1 cellular context compared by ENCODE assay signal in the genomic region with DNA sequence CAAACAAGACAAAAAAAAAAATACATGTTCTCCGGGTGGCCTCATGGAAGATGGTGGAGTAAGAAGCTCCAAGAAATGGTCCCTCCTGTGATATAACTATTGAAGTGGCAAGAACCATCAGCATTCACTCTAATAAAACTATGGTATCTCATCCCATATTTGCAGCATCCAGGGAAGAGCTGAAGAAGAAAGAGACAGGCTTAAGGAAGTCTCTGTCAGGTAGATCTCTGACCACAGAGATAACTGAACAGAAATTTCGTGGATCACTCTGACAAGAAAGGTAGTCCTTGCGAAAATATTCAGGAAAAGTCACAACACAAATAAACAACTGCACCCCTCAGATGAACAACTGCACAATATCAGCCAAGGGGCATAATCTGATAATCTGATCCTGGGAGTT.
A peak's percentile ranks its signal among the peaks of the same experiment; 100 is the strongest.
TF ChIP-seq lines count a peak whose summit lies in the region.

No MANE protein-coding gene starts in this region.

TF ChIP-seq in K562, 482 proteins besides CTCF, POLR2A, EP300 and RAD21:
- TF ChIP-seq, protein P1, sequence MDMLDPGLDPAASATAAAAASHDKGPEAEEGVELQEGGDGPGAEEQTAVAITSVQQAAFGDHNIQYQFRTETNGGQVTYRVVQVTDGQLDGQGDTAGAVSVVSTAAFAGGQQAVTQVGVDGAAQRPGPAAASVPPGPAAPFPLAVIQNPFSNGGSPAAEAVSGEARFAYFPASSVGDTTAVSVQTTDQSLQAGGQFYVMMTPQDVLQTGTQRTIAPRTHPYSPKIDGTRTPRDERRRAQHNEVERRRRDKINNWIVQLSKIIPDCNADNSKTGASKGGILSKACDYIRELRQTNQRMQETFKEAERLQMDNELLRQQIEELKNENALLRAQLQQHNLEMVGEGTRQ (CRISPR knock-in tag; IDR thresholded peaks at IDR 0.05) = 0 out of 2 replicates have a peak, but pooled peaks have one; percentile 5
- TF ChIP-seq MAFK (IDR thresholded peaks at IDR 0.05; ENCODE audit: low read length) = no peak
- TF ChIP-seq NFXL1 (CRISPR knock-in tag; IDR thresholded peaks at IDR 0.05) = no peak
- no peak for TF ChIP-seq NELFE (IDR thresholded peaks at IDR 0.05; ENCODE audit: insufficient read depth, insufficient read length)
- TF ChIP-seq, protein P2, sequence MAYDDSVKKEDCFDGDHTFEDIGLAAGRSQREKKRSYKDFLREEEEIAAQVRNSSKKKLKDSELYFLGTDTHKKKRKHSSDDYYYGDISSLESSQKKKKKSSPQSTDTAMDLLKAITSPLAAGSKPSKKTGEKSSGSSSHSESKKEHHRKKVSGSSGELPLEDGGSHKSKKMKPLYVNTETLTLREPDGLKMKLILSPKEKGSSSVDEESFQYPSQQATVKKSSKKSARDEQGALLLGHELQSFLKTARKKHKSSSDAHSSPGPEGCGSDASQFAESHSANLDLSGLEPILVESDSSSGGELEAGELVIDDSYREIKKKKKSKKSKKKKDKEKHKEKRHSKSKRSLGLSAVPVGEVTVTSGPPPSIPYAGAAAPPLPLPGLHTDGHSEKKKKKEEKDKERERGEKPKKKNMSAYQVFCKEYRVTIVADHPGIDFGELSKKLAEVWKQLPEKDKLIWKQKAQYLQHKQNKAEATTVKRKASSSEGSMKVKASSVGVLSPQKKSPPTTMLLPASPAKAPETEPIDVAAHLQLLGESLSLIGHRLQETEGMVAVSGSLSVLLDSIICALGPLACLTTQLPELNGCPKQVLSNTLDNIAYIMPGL (CRISPR knock-in tag; IDR thresholded peaks at IDR 0.05) = 0 out of 2 replicates have a peak, but pooled peaks have one; percentile 43
- no peak for TF ChIP-seq FOXA3 (CRISPR knock-in tag; conservative IDR thresholded peaks at IDR 0.05 in 1 of 2, IDR thresholded peaks at IDR 0.05 in 1 of 2)
- no peak for TF ChIP-seq ELF2 (CRISPR knock-in tag; IDR thresholded peaks at IDR 0.05)
- TF ChIP-seq FOXP1 (CRISPR knock-in tag; IDR thresholded peaks at IDR 0.05) = 0 out of 2 replicates have a peak, but pooled peaks have one; percentile 37
- TF ChIP-seq TBL1XR1 (IDR thresholded peaks at IDR 0.05; ENCODE audit: low read length in 2 of 2) = no peak
- no peak for TF ChIP-seq SOX6 (IDR thresholded peaks at IDR 0.05)
- TF ChIP-seq, protein P3, sequence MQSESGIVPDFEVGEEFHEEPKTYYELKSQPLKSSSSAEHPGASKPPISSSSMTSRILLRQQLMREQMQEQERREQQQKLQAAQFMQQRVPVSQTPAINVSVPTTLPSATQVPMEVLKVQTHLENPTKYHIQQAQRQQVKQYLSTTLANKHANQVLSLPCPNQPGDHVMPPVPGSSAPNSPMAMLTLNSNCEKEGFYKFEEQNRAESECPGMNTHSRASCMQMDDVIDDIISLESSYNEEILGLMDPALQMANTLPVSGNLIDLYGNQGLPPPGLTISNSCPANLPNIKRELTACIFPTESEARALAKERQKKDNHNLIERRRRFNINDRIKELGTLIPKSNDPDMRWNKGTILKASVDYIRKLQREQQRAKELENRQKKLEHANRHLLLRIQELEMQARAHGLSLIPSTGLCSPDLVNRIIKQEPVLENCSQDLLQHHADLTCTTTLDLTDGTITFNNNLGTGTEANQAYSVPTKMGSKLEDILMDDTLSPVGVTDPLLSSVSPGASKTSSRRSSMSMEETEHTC (IDR thresholded peaks at IDR 0.05) = no peak
- TF ChIP-seq GABPB1 (CRISPR knock-in tag; IDR thresholded peaks at IDR 0.05) = no peak
- TF ChIP-seq PTRF (tag; IDR thresholded peaks at IDR 0.05) = no peak
- TF ChIP-seq, protein P4, sequence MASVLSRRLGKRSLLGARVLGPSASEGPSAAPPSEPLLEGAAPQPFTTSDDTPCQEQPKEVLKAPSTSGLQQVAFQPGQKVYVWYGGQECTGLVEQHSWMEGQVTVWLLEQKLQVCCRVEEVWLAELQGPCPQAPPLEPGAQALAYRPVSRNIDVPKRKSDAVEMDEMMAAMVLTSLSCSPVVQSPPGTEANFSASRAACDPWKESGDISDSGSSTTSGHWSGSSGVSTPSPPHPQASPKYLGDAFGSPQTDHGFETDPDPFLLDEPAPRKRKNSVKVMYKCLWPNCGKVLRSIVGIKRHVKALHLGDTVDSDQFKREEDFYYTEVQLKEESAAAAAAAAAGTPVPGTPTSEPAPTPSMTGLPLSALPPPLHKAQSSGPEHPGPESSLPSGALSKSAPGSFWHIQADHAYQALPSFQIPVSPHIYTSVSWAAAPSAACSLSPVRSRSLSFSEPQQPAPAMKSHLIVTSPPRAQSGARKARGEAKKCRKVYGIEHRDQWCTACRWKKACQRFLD (CRISPR knock-in tag; IDR thresholded peaks at IDR 0.05) = no peak
- TF ChIP-seq MYNN (IDR thresholded peaks at IDR 0.05) = no peak
- TF ChIP-seq MYNN (CRISPR knock-in tag; IDR thresholded peaks at IDR 0.05) = peak; percentile 58; the same call in 1 of the 2 replicates
- TF ChIP-seq, protein P5, sequence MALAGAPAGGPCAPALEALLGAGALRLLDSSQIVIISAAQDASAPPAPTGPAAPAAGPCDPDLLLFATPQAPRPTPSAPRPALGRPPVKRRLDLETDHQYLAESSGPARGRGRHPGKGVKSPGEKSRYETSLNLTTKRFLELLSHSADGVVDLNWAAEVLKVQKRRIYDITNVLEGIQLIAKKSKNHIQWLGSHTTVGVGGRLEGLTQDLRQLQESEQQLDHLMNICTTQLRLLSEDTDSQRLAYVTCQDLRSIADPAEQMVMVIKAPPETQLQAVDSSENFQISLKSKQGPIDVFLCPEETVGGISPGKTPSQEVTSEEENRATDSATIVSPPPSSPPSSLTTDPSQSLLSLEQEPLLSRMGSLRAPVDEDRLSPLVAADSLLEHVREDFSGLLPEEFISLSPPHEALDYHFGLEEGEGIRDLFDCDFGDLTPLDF (CRISPR knock-in tag; IDR thresholded peaks at IDR 0.05) = no peak
- no peak for TF ChIP-seq ZBTB1 (CRISPR knock-in tag; IDR thresholded peaks at IDR 0.05; ENCODE audit: borderline replicate concordance, low read depth)
- no peak for TF ChIP-seq BMI1 (IDR thresholded peaks at IDR 0.05; ENCODE audit: low read length)
- TF ChIP-seq SREBF1 (IDR thresholded peaks at IDR 0.05; ENCODE audit: borderline replicate concordance, low read depth, low read length) = no peak
- no peak for TF ChIP-seq NFE2 (IDR thresholded peaks at IDR 0.05; ENCODE audit: low read depth)
- TF ChIP-seq, protein P6, sequence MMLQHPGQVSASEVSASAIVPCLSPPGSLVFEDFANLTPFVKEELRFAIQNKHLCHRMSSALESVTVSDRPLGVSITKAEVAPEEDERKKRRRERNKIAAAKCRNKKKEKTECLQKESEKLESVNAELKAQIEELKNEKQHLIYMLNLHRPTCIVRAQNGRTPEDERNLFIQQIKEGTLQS (IDR thresholded peaks at IDR 0.05) = no peak
- TF ChIP-seq, protein P6 (CRISPR knock-in tag; conservative IDR thresholded peaks at IDR 0.05) = peak; percentile 61
- TF ChIP-seq BRD9 (IDR thresholded peaks at IDR 0.05; ENCODE audit: low read depth, partially characterized antibody) = no peak
- no peak for TF ChIP-seq COPS2 (conservative IDR thresholded peaks at IDR 0.05)
- TF ChIP-seq, protein P7, sequence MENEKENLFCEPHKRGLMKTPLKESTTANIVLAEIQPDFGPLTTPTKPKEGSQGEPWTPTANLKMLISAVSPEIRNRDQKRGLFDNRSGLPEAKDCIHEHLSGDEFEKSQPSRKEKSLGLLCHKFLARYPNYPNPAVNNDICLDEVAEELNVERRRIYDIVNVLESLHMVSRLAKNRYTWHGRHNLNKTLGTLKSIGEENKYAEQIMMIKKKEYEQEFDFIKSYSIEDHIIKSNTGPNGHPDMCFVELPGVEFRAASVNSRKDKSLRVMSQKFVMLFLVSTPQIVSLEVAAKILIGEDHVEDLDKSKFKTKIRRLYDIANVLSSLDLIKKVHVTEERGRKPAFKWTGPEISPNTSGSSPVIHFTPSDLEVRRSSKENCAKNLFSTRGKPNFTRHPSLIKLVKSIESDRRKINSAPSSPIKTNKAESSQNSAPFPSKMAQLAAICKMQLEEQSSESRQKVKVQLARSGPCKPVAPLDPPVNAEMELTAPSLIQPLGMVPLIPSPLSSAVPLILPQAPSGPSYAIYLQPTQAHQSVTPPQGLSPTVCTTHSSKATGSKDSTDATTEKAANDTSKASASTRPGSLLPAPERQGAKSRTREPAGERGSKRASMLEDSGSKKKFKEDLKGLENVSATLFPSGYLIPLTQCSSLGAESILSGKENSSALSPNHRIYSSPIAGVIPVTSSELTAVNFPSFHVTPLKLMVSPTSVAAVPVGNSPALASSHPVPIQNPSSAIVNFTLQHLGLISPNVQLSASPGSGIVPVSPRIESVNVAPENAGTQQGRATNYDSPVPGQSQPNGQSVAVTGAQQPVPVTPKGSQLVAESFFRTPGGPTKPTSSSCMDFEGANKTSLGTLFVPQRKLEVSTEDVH (IDR thresholded peaks at IDR 0.05; ENCODE audit: low read depth, partially characterized antibody) = no peak
- TF ChIP-seq GTF2F1 (IDR thresholded peaks at IDR 0.05; ENCODE audit: low read depth, low read length) = no peak
- no peak for TF ChIP-seq CBX1 (IDR thresholded peaks at IDR 0.05; ENCODE audit: low read depth)
- TF ChIP-seq ZFP30 (CRISPR knock-in tag; IDR thresholded peaks at IDR 0.05; ENCODE audit: borderline replicate concordance) = no peak
- TF ChIP-seq KAT7 (CRISPR knock-in tag; IDR thresholded peaks at IDR 0.05; ENCODE audit: borderline replicate concordance) = no peak
- no peak for TF ChIP-seq MIER1 (IDR thresholded peaks at IDR 0.05; ENCODE audit: low read depth)
- TF ChIP-seq HNRNPL (IDR thresholded peaks at IDR 0.05; ENCODE audit: low read depth, low read length) = no peak
- TF ChIP-seq, protein P8, sequence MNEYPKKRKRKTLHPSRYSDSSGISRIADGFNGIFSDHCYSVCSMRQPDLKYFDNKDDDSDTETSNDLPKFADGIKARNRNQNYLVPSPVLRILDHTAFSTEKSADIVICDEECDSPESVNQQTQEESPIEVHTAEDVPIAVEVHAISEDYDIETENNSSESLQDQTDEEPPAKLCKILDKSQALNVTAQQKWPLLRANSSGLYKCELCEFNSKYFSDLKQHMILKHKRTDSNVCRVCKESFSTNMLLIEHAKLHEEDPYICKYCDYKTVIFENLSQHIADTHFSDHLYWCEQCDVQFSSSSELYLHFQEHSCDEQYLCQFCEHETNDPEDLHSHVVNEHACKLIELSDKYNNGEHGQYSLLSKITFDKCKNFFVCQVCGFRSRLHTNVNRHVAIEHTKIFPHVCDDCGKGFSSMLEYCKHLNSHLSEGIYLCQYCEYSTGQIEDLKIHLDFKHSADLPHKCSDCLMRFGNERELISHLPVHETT (CRISPR knock-in tag; conservative IDR thresholded peaks at IDR 0.05 in 1 of 2, IDR thresholded peaks at IDR 0.05 in 1 of 2) = 0 out of 4 replicates have a peak, but pooled peaks of 1 of the 2 experiments have one; percentile 65
- TF ChIP-seq ZNF316 (IDR thresholded peaks at IDR 0.05) = no peak
